ENCODE assay signal across 1 cellular context in the genomic region with DNA sequence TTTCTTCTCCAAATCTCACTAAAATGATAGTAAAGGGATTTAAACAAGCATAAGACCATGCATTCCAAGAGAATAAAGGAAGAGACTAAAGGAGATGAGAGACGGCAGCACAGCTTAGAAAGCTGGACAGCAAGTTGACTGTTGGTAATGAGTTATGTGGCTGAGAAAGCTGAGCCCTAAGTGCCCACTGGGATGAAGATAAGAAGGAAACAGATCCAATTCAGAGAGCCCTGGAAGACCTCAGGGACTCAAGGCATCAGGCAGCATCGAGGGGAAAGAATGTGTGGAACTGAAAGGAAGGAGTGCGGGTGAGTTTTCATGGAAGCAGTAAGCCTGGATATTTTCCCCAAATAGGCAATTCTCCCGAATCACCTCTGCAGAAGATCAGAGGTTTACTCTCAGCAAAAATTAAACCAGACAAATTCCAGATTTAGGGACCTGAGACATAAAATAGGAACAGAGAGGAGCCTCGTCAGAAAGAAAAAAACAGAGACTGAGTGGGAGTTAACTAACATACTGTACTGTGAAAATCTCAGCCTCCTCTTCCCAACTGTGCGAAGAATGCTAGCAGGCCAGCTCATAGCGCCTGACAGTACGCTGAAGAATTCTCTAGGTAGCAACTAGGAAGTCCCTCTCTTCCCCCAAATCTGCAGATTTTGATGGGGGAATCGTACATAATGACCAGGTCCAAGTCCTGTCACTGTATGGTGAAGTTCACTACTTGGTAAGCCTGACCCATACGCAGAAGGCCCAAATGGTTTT.
TF ChIP-seq lines count a peak whose summit lies in the region.

No MANE protein-coding gene starts in this region.

TF ChIP-seq in GM23338, 12 proteins besides CTCF, POLR2A, EP300 and RAD21:
- no peak for TF ChIP-seq ZNF462 (CRISPR knock-in tag; IDR thresholded peaks at IDR 0.05)
- TF ChIP-seq, protein P1, sequence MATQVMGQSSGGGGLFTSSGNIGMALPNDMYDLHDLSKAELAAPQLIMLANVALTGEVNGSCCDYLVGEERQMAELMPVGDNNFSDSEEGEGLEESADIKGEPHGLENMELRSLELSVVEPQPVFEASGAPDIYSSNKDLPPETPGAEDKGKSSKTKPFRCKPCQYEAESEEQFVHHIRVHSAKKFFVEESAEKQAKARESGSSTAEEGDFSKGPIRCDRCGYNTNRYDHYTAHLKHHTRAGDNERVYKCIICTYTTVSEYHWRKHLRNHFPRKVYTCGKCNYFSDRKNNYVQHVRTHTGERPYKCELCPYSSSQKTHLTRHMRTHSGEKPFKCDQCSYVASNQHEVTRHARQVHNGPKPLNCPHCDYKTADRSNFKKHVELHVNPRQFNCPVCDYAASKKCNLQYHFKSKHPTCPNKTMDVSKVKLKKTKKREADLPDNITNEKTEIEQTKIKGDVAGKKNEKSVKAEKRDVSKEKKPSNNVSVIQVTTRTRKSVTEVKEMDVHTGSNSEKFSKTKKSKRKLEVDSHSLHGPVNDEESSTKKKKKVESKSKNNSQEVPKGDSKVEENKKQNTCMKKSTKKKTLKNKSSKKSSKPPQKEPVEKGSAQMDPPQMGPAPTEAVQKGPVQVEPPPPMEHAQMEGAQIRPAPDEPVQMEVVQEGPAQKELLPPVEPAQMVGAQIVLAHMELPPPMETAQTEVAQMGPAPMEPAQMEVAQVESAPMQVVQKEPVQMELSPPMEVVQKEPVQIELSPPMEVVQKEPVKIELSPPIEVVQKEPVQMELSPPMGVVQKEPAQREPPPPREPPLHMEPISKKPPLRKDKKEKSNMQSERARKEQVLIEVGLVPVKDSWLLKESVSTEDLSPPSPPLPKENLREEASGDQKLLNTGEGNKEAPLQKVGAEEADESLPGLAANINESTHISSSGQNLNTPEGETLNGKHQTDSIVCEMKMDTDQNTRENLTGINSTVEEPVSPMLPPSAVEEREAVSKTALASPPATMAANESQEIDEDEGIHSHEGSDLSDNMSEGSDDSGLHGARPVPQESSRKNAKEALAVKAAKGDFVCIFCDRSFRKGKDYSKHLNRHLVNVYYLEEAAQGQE (IDR thresholded peaks at IDR 0.05; ENCODE audit: unreplicated experiment): no peak
- no peak for TF ChIP-seq ETS1 (IDR thresholded peaks at IDR 0.05)
- no peak for TF ChIP-seq CREB1 (CRISPR knock-in tag; IDR thresholded peaks at IDR 0.05; ENCODE audit: low read depth)
- TF ChIP-seq STAT1 (IDR thresholded peaks at IDR 0.05; ENCODE audit: unreplicated experiment): no peak
- no peak for TF ChIP-seq EZH2 (IDR thresholded peaks at IDR 0.05; ENCODE audit: low read depth, unreplicated experiment)
- TF ChIP-seq EZH2phosphoT487 (IDR thresholded peaks at IDR 0.05; ENCODE audit: unreplicated experiment): no peak
